1 cellular context compared by ENCODE assay signal in genomic region chr15:77497108-77497737, GRCh38.
TF ChIP-seq lines count a peak whose summit lies in the region.

No MANE protein-coding gene starts in this region.

TF ChIP-seq in SK-N-SH, 30 proteins besides CTCF, POLR2A, EP300 and RAD21 (continued from another document):
- TF ChIP-seq REST (IDR thresholded peaks at IDR 0.05; ENCODE audit: low read depth, low read length) (no peak), FOXJ3 (CRISPR knock-in tag; IDR thresholded peaks at IDR 0.05) (no peak)
